ENCODE assay signal across 1 cellular context in the genomic region with DNA sequence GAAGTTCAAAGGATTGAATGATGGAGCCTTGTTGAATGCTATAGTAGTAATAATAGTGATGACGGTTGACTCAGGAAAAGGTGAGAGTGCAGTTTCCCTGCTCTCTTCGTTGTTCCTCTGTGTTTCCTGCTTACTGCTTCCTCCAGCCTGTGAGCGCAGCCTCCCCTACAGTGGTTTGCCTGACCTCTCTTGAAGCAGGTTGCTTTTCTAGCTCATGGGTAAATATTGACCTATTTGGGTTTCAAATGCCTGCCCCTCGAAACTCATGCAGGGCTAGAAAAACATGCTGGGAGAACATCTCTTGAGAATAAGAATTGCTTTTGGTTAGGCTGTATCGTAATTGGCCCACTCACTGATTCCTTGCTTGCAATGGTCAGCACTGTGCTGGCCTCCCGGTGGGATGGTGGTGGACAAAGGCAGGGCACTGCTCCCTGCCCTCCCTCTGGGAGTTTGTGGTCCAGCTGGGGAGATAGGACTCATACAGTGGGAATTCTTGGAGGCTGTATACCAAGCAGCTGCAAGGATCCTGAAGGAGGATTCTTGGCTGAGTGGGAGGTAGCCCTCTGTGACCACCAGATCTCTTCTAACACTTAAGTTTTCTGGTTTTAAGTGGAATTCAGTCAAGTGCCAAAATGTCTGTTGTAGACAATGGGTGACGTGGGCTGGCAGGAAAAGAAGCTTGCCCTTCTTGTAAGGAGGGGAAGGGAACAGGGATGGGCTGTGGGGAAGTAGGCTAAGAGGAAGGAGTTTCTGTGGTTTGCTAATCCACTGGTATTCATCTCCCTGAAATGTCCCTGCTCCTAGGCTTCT.
TF ChIP-seq lines count a peak whose summit lies in the region.

No MANE protein-coding gene starts in this region.

TF ChIP-seq in HepG2, 621 proteins besides CTCF, POLR2A, EP300 and RAD21 (continued from another document and continues in another):
- TF ChIP-seq, protein P1, sequence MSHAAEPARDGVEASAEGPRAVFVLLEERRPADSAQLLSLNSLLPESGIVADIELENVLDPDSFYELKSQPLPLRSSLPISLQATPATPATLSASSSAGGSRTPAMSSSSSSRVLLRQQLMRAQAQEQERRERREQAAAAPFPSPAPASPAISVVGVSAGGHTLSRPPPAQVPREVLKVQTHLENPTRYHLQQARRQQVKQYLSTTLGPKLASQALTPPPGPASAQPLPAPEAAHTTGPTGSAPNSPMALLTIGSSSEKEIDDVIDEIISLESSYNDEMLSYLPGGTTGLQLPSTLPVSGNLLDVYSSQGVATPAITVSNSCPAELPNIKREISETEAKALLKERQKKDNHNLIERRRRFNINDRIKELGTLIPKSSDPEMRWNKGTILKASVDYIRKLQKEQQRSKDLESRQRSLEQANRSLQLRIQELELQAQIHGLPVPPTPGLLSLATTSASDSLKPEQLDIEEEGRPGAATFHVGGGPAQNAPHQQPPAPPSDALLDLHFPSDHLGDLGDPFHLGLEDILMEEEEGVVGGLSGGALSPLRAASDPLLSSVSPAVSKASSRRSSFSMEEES (CRISPR knock-in tag; IDR thresholded peaks at IDR 0.05) = no peak
- TF ChIP-seq, protein P2, sequence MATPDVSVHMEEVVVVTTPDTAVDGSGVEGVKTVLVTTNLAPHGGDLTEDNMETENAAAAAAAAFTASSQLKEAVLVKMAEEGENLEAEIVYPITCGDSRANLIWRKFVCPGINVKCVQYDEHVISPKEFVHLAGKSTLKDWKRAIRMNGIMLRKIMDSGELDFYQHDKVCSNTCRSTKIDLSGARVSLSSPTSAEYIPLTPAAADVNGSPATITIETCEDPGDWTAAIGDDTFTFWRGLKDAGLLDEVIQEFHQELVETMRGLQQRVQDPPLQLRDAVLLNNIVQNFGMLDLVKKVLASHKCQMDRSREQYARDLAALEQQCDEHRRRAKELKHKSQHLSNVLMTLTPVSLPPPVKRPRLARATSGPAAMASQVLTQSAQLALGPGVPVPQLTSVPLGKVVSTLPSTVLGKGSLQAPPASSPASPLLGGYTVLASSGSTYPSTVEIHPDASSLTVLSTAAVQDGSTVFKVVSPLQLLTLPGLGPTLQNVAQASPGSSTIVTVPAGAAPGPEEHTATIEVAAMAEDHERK (CRISPR knock-in tag; IDR thresholded peaks at IDR 0.05; ENCODE audit: low read depth) = no peak
- TF ChIP-seq RARA (CRISPR knock-in tag; IDR thresholded peaks at IDR 0.05) (peak; percentile 84), ZSCAN20 (CRISPR knock-in tag; IDR thresholded peaks at IDR 0.05; ENCODE audit: borderline replicate concordance) (no peak), ZNF30 (CRISPR knock-in tag; IDR thresholded peaks at IDR 0.05) (no peak), HHEX (CRISPR knock-in tag; IDR thresholded peaks at IDR 0.05) (no peak), HOXA7 (CRISPR knock-in tag; IDR thresholded peaks at IDR 0.05) (no peak), SRF (IDR thresholded peaks at IDR 0.05; ENCODE audit: low read depth, low read length) (no peak), HMG20B (CRISPR knock-in tag; conservative IDR thresholded peaks at IDR 0.05) (no peak), JARID2 (CRISPR knock-in tag; IDR thresholded peaks at IDR 0.05; ENCODE audit: insufficient replicate concordance) (no peak), ZNF496 (CRISPR knock-in tag; IDR thresholded peaks at IDR 0.05; ENCODE audit: insufficient replicate concordance) (no peak), ZNF260 (CRISPR knock-in tag; IDR thresholded peaks at IDR 0.05; ENCODE audit: borderline replicate concordance, low read depth) (no peak), BCL6 (CRISPR knock-in tag; IDR thresholded peaks at IDR 0.05) (peak; percentile 71), ZMAT3 (CRISPR knock-in tag; conservative IDR thresholded peaks at IDR 0.05) (0 out of 2 replicates have a peak, but pooled peaks have one; percentile 70), GLI4 (CRISPR knock-in tag; IDR thresholded peaks at IDR 0.05; ENCODE audit: borderline replicate concordance) (0 out of 2 replicates have a peak, but pooled peaks have one; percentile 15), TCF12 (IDR thresholded peaks at IDR 0.05) (no peak), TCF12 (CRISPR knock-in tag; IDR thresholded peaks at IDR 0.05) (no peak), ZNF253 (CRISPR knock-in tag; IDR thresholded peaks at IDR 0.05; ENCODE audit: borderline replicate concordance) (no peak), ZC3H4 (CRISPR knock-in tag; IDR thresholded peaks at IDR 0.05; ENCODE audit: borderline replicate concordance) (no peak)
- TF ChIP-seq, protein P3, sequence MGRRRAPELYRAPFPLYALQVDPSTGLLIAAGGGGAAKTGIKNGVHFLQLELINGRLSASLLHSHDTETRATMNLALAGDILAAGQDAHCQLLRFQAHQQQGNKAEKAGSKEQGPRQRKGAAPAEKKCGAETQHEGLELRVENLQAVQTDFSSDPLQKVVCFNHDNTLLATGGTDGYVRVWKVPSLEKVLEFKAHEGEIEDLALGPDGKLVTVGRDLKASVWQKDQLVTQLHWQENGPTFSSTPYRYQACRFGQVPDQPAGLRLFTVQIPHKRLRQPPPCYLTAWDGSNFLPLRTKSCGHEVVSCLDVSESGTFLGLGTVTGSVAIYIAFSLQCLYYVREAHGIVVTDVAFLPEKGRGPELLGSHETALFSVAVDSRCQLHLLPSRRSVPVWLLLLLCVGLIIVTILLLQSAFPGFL (CRISPR knock-in tag; IDR thresholded peaks at IDR 0.05) = no peak
- TF ChIP-seq, protein P4, sequence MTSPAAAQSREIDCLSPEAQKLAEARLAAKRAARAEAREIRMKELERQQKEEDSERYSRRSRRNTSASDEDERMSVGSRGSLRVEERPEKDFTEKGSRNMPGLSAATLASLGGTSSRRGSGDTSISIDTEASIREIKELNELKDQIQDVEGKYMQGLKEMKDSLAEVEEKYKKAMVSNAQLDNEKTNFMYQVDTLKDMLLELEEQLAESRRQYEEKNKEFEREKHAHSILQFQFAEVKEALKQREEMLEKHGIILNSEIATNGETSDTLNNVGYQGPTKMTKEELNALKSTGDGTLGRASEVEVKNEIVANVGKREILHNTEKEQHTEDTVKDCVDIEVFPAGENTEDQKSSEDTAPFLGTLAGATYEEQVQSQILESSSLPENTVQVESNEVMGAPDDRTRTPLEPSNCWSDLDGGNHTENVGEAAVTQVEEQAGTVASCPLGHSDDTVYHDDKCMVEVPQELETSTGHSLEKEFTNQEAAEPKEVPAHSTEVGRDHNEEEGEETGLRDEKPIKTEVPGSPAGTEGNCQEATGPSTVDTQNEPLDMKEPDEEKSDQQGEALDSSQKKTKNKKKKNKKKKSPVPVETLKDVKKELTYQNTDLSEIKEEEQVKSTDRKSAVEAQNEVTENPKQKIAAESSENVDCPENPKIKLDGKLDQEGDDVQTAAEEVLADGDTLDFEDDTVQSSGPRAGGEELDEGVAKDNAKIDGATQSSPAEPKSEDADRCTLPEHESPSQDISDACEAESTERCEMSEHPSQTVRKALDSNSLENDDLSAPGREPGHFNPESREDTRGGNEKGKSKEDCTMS (CRISPR knock-in tag; conservative IDR thresholded peaks at IDR 0.05) = no peak
- TF ChIP-seq, protein P5, sequence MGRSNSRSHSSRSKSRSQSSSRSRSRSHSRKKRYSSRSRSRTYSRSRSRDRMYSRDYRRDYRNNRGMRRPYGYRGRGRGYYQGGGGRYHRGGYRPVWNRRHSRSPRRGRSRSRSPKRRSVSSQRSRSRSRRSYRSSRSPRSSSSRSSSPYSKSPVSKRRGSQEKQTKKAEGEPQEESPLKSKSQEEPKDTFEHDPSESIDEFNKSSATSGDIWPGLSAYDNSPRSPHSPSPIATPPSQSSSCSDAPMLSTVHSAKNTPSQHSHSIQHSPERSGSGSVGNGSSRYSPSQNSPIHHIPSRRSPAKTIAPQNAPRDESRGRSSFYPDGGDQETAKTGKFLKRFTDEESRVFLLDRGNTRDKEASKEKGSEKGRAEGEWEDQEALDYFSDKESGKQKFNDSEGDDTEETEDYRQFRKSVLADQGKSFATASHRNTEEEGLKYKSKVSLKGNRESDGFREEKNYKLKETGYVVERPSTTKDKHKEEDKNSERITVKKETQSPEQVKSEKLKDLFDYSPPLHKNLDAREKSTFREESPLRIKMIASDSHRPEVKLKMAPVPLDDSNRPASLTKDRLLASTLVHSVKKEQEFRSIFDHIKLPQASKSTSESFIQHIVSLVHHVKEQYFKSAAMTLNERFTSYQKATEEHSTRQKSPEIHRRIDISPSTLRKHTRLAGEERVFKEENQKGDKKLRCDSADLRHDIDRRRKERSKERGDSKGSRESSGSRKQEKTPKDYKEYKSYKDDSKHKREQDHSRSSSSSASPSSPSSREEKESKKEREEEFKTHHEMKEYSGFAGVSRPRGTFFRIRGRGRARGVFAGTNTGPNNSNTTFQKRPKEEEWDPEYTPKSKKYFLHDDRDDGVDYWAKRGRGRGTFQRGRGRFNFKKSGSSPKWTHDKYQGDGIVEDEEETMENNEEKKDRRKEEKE (IDR thresholded peaks at IDR 0.05) = no peak
- TF ChIP-seq, protein P6, sequence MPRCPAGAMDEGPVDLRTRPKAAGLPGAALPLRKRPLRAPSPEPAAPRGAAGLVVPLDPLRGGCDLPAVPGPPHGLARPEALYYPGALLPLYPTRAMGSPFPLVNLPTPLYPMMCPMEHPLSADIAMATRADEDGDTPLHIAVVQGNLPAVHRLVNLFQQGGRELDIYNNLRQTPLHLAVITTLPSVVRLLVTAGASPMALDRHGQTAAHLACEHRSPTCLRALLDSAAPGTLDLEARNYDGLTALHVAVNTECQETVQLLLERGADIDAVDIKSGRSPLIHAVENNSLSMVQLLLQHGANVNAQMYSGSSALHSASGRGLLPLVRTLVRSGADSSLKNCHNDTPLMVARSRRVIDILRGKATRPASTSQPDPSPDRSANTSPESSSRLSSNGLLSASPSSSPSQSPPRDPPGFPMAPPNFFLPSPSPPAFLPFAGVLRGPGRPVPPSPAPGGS (CRISPR knock-in tag; IDR thresholded peaks at IDR 0.05) = no peak
- TF ChIP-seq, protein P7, sequence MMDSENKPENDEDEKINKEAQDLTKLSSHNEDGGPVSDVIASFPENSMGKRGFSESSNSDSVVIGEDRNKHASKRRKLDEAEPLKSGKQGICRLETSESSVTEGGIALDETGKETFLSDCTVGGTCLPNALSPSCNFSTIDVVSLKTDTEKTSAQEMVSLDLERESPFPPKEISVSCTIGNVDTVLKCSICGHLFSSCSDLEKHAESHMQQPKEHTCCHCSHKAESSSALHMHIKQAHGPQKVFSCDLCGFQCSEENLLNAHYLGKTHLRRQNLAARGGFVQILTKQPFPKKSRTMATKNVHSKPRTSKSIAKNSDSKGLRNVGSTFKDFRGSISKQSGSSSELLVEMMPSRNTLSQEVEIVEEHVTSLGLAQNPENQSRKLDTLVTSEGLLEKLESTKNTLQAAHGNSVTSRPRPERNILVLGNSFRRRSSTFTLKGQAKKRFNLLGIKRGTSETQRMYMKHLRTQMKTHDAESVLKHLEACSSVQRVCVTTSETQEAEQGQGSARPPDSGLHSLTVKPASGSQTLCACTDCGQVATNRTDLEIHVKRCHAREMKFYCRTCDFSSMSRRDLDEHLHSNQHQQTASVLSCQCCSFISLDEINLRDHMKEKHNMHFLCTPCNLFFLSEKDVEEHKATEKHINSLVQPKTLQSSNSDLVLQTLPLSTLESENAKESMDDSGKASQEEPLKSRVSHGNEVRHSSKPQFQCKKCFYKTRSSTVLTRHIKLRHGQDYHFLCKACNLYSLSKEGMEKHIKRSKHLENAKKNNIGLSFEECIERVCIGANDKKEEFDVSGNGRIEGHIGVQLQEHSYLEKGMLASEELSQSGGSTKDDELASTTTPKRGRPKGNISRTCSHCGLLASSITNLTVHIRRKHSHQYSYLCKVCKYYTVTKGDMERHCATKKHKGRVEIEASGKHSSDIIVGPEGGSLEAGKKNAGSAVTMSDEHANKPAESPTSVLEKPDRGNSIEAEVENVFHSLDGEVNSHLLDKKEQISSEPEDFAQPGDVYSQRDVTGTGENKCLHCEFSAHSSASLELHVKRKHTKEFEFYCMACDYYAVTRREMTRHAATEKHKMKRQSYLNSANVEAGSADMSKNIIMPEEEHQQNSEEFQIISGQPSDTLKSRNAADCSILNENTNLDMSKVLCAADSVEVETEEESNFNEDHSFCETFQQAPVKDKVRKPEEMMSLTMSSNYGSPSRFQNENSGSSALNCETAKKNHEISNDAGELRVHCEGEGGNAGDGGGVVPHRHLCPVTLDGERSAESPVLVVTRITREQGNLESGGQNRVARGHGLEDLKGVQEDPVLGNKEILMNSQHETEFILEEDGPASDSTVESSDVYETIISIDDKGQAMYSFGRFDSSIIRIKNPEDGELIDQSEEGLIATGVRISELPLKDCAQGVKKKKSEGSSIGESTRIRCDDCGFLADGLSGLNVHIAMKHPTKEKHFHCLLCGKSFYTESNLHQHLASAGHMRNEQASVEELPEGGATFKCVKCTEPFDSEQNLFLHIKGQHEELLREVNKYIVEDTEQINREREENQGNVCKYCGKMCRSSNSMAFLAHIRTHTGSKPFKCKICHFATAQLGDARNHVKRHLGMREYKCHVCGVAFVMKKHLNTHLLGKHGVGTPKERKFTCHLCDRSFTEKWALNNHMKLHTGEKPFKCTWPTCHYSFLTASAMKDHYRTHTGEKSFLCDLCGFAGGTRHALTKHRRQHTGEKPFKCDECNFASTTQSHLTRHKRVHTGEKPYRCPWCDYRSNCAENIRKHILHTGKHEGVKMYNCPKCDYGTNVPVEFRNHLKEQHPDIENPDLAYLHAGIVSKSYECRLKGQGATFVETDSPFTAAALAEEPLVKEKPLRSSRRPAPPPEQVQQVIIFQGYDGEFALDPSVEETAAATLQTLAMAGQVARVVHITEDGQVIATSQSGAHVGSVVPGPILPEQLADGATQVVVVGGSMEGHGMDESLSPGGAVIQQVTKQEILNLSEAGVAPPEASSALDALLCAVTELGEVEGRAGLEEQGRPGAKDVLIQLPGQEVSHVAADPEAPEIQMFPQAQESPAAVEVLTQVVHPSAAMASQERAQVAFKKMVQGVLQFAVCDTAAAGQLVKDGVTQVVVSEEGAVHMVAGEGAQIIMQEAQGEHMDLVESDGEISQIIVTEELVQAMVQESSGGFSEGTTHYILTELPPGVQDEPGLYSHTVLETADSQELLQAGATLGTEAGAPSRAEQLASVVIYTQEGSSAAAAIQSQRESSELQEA (CRISPR knock-in tag; IDR thresholded peaks at IDR 0.05; ENCODE audit: not compliant biosample characterization) = peak; percentile 55
- TF ChIP-seq, protein P8, sequence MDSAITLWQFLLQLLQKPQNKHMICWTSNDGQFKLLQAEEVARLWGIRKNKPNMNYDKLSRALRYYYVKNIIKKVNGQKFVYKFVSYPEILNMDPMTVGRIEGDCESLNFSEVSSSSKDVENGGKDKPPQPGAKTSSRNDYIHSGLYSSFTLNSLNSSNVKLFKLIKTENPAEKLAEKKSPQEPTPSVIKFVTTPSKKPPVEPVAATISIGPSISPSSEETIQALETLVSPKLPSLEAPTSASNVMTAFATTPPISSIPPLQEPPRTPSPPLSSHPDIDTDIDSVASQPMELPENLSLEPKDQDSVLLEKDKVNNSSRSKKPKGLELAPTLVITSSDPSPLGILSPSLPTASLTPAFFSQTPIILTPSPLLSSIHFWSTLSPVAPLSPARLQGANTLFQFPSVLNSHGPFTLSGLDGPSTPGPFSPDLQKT (CRISPR knock-in tag; IDR thresholded peaks at IDR 0.05; ENCODE audit: borderline replicate concordance) = no peak
- TF ChIP-seq, protein P9, sequence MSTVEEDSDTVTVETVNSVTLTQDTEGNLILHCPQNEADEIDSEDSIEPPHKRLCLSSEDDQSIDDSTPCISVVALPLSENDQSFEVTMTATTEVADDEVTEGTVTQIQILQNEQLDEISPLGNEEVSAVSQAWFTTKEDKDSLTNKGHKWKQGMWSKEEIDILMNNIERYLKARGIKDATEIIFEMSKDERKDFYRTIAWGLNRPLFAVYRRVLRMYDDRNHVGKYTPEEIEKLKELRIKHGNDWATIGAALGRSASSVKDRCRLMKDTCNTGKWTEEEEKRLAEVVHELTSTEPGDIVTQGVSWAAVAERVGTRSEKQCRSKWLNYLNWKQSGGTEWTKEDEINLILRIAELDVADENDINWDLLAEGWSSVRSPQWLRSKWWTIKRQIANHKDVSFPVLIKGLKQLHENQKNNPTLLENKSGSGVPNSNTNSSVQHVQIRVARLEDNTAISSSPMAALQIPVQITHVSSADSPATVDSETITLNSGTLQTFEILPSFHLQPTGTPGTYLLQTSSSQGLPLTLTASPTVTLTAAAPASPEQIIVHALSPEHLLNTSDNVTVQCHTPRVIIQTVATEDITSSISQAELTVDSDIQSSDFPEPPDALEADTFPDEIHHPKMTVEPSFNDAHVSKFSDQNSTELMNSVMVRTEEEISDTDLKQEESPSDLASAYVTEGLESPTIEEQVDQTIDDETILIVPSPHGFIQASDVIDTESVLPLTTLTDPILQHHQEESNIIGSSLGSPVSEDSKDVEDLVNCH (CRISPR knock-in tag; IDR thresholded peaks at IDR 0.05) = no peak
